In the genomic region with DNA sequence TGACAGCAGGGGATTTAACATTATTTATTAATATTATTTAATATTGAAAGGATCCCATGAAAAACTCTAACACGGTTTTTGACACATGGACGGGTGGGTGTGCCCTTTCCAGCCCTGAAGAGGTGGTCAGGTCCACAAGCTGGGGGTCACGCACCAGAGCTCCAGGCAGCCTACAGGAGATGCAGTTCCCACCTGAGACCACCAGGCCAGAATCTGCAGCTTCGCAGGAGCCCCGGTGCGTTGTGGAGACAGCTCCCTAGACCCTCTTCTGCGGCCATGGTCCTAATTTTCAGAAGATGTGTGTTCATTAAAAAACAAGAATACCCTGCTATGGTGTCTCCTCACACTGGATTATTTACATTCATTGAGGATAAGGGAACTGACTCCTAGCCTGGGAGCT, we compare ENCODE assay signal across 32 cellular contexts.
DNase-seq lines count a peak whose midpoint lies in the region; ATAC-seq, FAIRE-seq and TF ChIP-seq lines count a peak whose summit lies in the region.
"Had no signal": no experiment of that assay in that cellular context is flagged by ENCODE, and none has a peak within 500 bp of the region (broad histone marks: within the 10 kb centered on the region; RNA-seq: fewer than 3 reads in every experiment).

No MANE protein-coding gene starts in this region.

- H3K27ac ChIP-seq in left ventricle myocardium inferior (replicated peaks), result peak overlapping the region; percentile 90
- H3K27ac ChIP-seq: breast epithelium, colonic mucosa, thoracic aorta, vagina had no signal

- no peaks in the 10 kb centered on the region for H3K9me3 ChIP-seq in left ventricle myocardium inferior (replicated peaks)
- H3K9me3 ChIP-seq: breast epithelium, colonic mucosa, thoracic aorta, vagina had no signal

- H3K4me3 ChIP-seq in left ventricle myocardium inferior, result no peak overlapping the region
- no peak overlapping the region for H3K4me3 ChIP-seq in cardiac fibroblast (replicated peaks in 1 of 2; ENCODE audit: low read depth in 2 of 2, low read length in 2 of 2)
- no peak overlapping the region for H3K4me3 ChIP-seq in retinal pigment epithelial cell (ENCODE audit: low read length)
- H3K4me3 ChIP-seq: breast epithelium, colonic mucosa, lung, thoracic aorta, vagina had no signal

- H3K36me3 ChIP-seq in left ventricle myocardium inferior, result no peaks in the 10 kb centered on the region
- H3K36me3 ChIP-seq: breast epithelium, colonic mucosa, thoracic aorta, vagina had no signal

- H3K4me1 ChIP-seq in left ventricle myocardium inferior, result peaks cover 36% of the 10 kb centered on the region
- H3K4me1 ChIP-seq: breast epithelium, colonic mucosa, vagina had no signal

- ATAC-seq in Right ventricle myocardium inferior (no peak), HG02588 (IDR thresholded peaks at IDR 0.05; ENCODE audit: unreplicated experiment) (no peak), esophagus mucosa (no peak)
- ATAC-seq: activated CD4-positive, alpha-beta T cell treated with anti-CD3 and anti-CD28 coated beads for 36 hours; naive thymus-derived CD8-positive, alpha-beta T cell had no signal

- DNase-seq in left ventricle myocardium inferior (no peak), Right ventricle myocardium inferior (ENCODE audit: missing footprints) (no peak), cardiac fibroblast (ENCODE audit: low read depth in 2 of 2) (no peak), iPS-NIHi7 (ENCODE audit: extremely low spot score) (peak; percentile 57), retinal pigment epithelial cell (ENCODE audit: low read depth) (no peak), GM12892 (ENCODE audit: insufficient read length) (no peak)
- DNase-seq: activated CD4-positive, alpha-beta T cell treated with anti-CD3 and anti-CD28 coated beads for 36 hours; activated CD8-positive, alpha-beta T cell treated with anti-CD3 and anti-CD28 coated beads, Interleukin-2, amount 10 ng/mL, durations not matched to agents 7 days and 5 days; amygdala; CD4-positive, alpha-beta T cell; colonic mucosa; effector CD8-positive, alpha-beta T cell; Kasumi-1; kidney glomerular epithelial cell; naive thymus-derived CD8-positive, alpha-beta T cell; NCI-H1436 treated with DMSO at 0.1 percent for 48 hours; NCI-H2081 treated with DMSO at 0.1 percent for 48 hours; NCI-H345; NCI-H69; SHP77; stimulated activated CD4-positive, alpha-beta T cell treated with anti-CD3 and anti-CD28 coated beads, Interleukin-2, amount 100 ng/mL, for 24 hours; stimulated activated CD8-positive, alpha-beta memory T cell treated with anti-CD3 and anti-CD28 coated beads, Interleukin-4, amount 100 ng/mL, for 48 hours; stimulated activated naive CD8-positive, alpha-beta T cell treated with anti-CD3 and anti-CD28 coated beads, Interleukin-15, amount 100 ng/mL, for 72 hours had no signal

- TF ChIP-seq CTCF in left ventricle myocardium inferior (IDR thresholded peaks at IDR 0.05; ENCODE audit: borderline replicate concordance) (no peak), cardiac fibroblast (IDR thresholded peaks at IDR 0.05; ENCODE audit: low read depth, low read length) (peak; percentile 4), retinal pigment epithelial cell (conservative IDR thresholded peaks at IDR 0.05; ENCODE audit: low read depth, low read length) (peak; percentile 9)

- no peak for FAIRE-seq in GM12892 (lab: Jason Lieb, UNC)
- FAIRE-seq: D721Med, GM19239, H54 had no signal

- H3K27me3 ChIP-seq in left ventricle myocardium inferior (ENCODE audit: low read depth), result no peaks in the 10 kb centered on the region
- H3K27me3 ChIP-seq: colonic mucosa, vagina had no signal

- intact Hi-C loops in left ventricle myocardium inferior (cut with micrococcal nuclease) (no loop called here), Right ventricle myocardium inferior (cut with DNase I) (loop anchor here (5.0 kb wide), 1 partner anchor 46 kb away; no protein-coding TSS in a partner anchor)

- no peak for TF ChIP-seq POLR2A in GM12892 (IDR thresholded peaks at IDR 0.05; ENCODE audit: low read depth, low read length)
